17 cellular contexts compared by ENCODE assay signal in the genomic region with DNA sequence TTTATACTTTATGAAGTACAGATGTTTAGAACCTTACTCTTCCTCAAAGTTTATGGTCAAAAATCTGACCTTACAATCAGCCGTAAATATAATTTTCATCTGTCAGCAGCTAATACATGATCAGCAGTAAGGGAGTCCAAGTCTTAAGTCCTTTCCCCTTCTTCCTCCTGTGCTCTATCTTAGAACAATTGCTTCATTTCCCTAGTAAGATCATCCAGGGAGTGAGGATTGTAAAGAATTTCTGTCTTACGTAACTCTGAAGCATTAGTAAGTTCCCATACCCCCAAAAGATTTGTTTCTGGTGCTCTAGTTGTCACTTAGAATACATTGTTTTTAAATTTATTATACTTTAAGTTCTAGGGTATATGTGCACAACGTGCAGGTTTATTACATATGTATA. TPM values are rescaled to one million over a fixed set of nuclear protein-coding genes. Genes with fewer than 3 reads are reported as not detected.
DNase-seq lines count a peak whose midpoint lies in the region; ATAC-seq and TF ChIP-seq lines count a peak whose summit lies in the region.
"Had no signal": no experiment of that assay in that cellular context is flagged by ENCODE, and none has a peak within 500 bp of the region (broad histone marks: within the 10 kb centered on the region; RNA-seq: fewer than 3 reads in every experiment).

No MANE protein-coding gene starts in this region.

- H3K27ac ChIP-seq in CD4-positive, alpha-beta T cell (ENCODE audit: low read depth, low read length): no peak overlapping the region
- H3K27ac ChIP-seq in left ventricle myocardium inferior (replicated peaks) (no peak overlapping the region), brain microvascular endothelial cell (no peak overlapping the region)
- H3K27ac ChIP-seq: adrenal gland, epithelial cell of prostate, KMS-11, psoas muscle had no signal

- H3K36me3 ChIP-seq in left ventricle myocardium inferior (peaks cover 57% of the 10 kb centered on the region), brain microvascular endothelial cell (replicated peaks) (peaks cover 33% of the 10 kb centered on the region)

- intact Hi-C loops in CD4-positive, alpha-beta T cell (cut with DNase I, micrococcal nuclease): loop anchor here (5.0 to 10.0 kb wide), 2 partner anchors 466 to 563 kb away; a partner anchor contains a TSS
- intact Hi-C loops in left ventricle myocardium inferior (cut with micrococcal nuclease): no loop called here

- CTCF ChIA-PET in CD4-positive, alpha-beta T cell (lab: Charles Lee): no interaction called here

- no peak for DNase-seq in CD4-positive, alpha-beta T cell
- DNase-seq in activated naive CD8-positive, alpha-beta T cell treated with anti-CD3 and anti-CD28 coated beads for 36 hours: no peak
- DNase-seq in mesothelial cell of epicardium (ENCODE audit: low spot score in 2 of 2, unreplicated experiment in 2 of 2) (no peak), UCSD-AML1 (lab: John Stamatoyannopoulos, UW; ENCODE audit: unreplicated experiment) (no peak), NCI-H2227 (lab: John Stamatoyannopoulos, UW; ENCODE audit: unreplicated experiment) (no peak), left ventricle myocardium inferior (no peak), brain microvascular endothelial cell (no peak)
- DNase-seq: adrenal gland, GDM1, left colon, NCI-H446, psoas muscle had no signal

- no peak overlapping the region for H3K27ac Mint-ChIP-seq in CD4-positive, alpha-beta T cell
- H3K27ac Mint-ChIP-seq in IgD-negative memory B cell (no peak overlapping the region), mesothelial cell of epicardium (no peak overlapping the region)
- H3K27ac Mint-ChIP-seq in activated naive CD8-positive, alpha-beta T cell treated with anti-CD3 and anti-CD28 coated beads for 36 hours: peak overlapping the region; percentile 58

- in situ Hi-C loops in brain microvascular endothelial cell (cut with HindIII; ENCODE audit: low pct_ligation_motif_present, low sequenced_read_pairs): loop anchor here (25.0 kb wide), 1 partner anchor 116 kb away; a partner anchor contains a TSS

- H3K9me3 Mint-ChIP-seq in CD4-positive, alpha-beta T cell: peaks cover 6% of the 10 kb centered on the region
- peaks cover 0 to 3% (median 0%) of the 10 kb centered on the region in 3 donors for H3K9me3 Mint-ChIP-seq in IgD-negative memory B cell
- peaks cover 11% of the 10 kb centered on the region for H3K9me3 Mint-ChIP-seq in activated naive CD8-positive, alpha-beta T cell treated with anti-CD3 and anti-CD28 coated beads for 36 hours
- peaks cover 11% of the 10 kb centered on the region for H3K9me3 Mint-ChIP-seq in mesothelial cell of epicardium

- no peaks in the 10 kb centered on the region for H3K27me3 ChIP-seq in CD4-positive, alpha-beta T cell (ENCODE audit: control insufficient read depth, insufficient read depth, low read length)
- H3K27me3 ChIP-seq in left ventricle myocardium inferior (ENCODE audit: low read depth) (no peaks in the 10 kb centered on the region), brain microvascular endothelial cell (replicated peaks) (no peaks in the 10 kb centered on the region)
- H3K27me3 ChIP-seq: adrenal gland had no signal

- POLR2A ChIA-PET in CD4-positive, alpha-beta T cell (lab: Charles Lee): no interaction called here

- peaks cover 5% of the 10 kb centered on the region for H3K9me3 ChIP-seq in CD4-positive, alpha-beta T cell (ENCODE audit: control insufficient read depth, low read length)
- H3K9me3 ChIP-seq in left ventricle myocardium inferior (replicated peaks): peaks cover 16% of the 10 kb centered on the region
- H3K9me3 ChIP-seq: adrenal gland had no signal

- H3K4me1 ChIP-seq in left ventricle myocardium inferior: peaks cover 18% of the 10 kb centered on the region

- peak overlapping the region; percentile 62 for H3K4me3 Mint-ChIP-seq in CD4-positive, alpha-beta T cell
- peak overlapping the region in 3 of 4 donors; percentile 41 to 57 (median 43) for H3K4me3 Mint-ChIP-seq in IgD-negative memory B cell
- peak overlapping the region; percentile 29 for H3K4me3 Mint-ChIP-seq in activated naive CD8-positive, alpha-beta T cell treated with anti-CD3 and anti-CD28 coated beads for 36 hours
- peak overlapping the region; percentile 50 for H3K4me3 Mint-ChIP-seq in mesothelial cell of epicardium

- H3K4me1 Mint-ChIP-seq in CD4-positive, alpha-beta T cell (ENCODE audit: low read depth): peaks cover 29% of the 10 kb centered on the region
- H3K4me1 Mint-ChIP-seq in IgD-negative memory B cell (peaks cover 5 to 14% (median 13%) of the 10 kb centered on the region in 3 donors), mesothelial cell of epicardium (peaks cover 17% of the 10 kb centered on the region)
- peaks cover 18% of the 10 kb centered on the region for H3K4me1 Mint-ChIP-seq in activated naive CD8-positive, alpha-beta T cell treated with anti-CD3 and anti-CD28 coated beads for 36 hours

- H3K36me3 Mint-ChIP-seq in CD4-positive, alpha-beta T cell (ENCODE audit: low read depth): peaks cover 75% of the 10 kb centered on the region
- H3K36me3 Mint-ChIP-seq in IgD-negative memory B cell (peaks cover 18% of the 10 kb centered on the region), mesothelial cell of epicardium (peaks cover 45% of the 10 kb centered on the region)
- peaks cover 61% of the 10 kb centered on the region for H3K36me3 Mint-ChIP-seq in activated naive CD8-positive, alpha-beta T cell treated with anti-CD3 and anti-CD28 coated beads for 36 hours

- no peak for TF ChIP-seq CTCF in CD4-positive, alpha-beta T cell (IDR thresholded peaks at IDR 0.05)
- TF ChIP-seq CTCF in mesothelial cell of epicardium (IDR thresholded peaks at IDR 0.05; ENCODE audit: unreplicated experiment): no peak
- no peak for TF ChIP-seq CTCF in left ventricle myocardium inferior (IDR thresholded peaks at IDR 0.05; ENCODE audit: borderline replicate concordance)
- TF ChIP-seq CTCF in brain microvascular endothelial cell (IDR thresholded peaks at IDR 0.05; ENCODE audit: low read depth, low read length, missing control alignments): no peak

- no peak for ATAC-seq in CD4-positive, alpha-beta T cell (ENCODE audit: poor library complexity)
- ATAC-seq: left colon, psoas muscle had no signal

- no peak overlapping the region for H3K4me3 ChIP-seq in left ventricle myocardium inferior
- no peak overlapping the region for H3K4me3 ChIP-seq in brain microvascular endothelial cell (ENCODE audit: low read depth, low read length)
- H3K4me3 ChIP-seq: adrenal gland, psoas muscle, SK-N-MC had no signal

- no peaks in the 10 kb centered on the region for H3K27me3 Mint-ChIP-seq in CD4-positive, alpha-beta T cell
- H3K27me3 Mint-ChIP-seq in IgD-negative memory B cell: no peaks in the 10 kb centered on the region
- no peaks in the 10 kb centered on the region for H3K27me3 Mint-ChIP-seq in activated naive CD8-positive, alpha-beta T cell treated with anti-CD3 and anti-CD28 coated beads for 36 hours
- no peaks in the 10 kb centered on the region for H3K27me3 Mint-ChIP-seq in mesothelial cell of epicardium (ENCODE audit: low read depth)

RNA-seq across cellular contexts. Expression of a gene that starts 2.1 kb away (rescaled TPM):
- 10 to 100 TPM; 39.4 to 40.4 TPM for total RNA-seq in CD4-positive, alpha-beta T cell
- polyA plus RNA-seq in IgD-negative memory B cell: 19.8 TPM
- total RNA-seq in activated naive CD8-positive, alpha-beta T cell treated with anti-CD3 and anti-CD28 coated beads for 36 hours: 10 to 100 TPM; 40.4 to 51.1 TPM
- 101 to 103 TPM (median 101 TPM) in 3 replicates for total RNA-seq in mesothelial cell of epicardium
- 17.2 TPM for total RNA-seq in left ventricle myocardium inferior

RNA-seq across cellular contexts. Expression of a gene that starts 41.4 kb away (rescaled TPM):
- not detected for total RNA-seq in CD4-positive, alpha-beta T cell
- polyA plus RNA-seq in IgD-negative memory B cell: not detected
- not detected for total RNA-seq in activated naive CD8-positive, alpha-beta T cell treated with anti-CD3 and anti-CD28 coated beads for 36 hours
- total RNA-seq in mesothelial cell of epicardium (not detected in 3 replicates), left ventricle myocardium inferior (not detected)
- total RNA-seq: adrenal gland, left colon, psoas muscle, subcutaneous adipose tissue had no signal
- polyA plus RNA-seq: adrenal gland, psoas muscle had no signal

RNA-seq across cellular contexts. Expression of a gene that starts 46.3 kb away (rescaled TPM):
- total RNA-seq in CD4-positive, alpha-beta T cell: 10 to 100 TPM; 73.8 to 80.1 TPM
- polyA plus RNA-seq in IgD-negative memory B cell: 110 TPM
- total RNA-seq in activated naive CD8-positive, alpha-beta T cell treated with anti-CD3 and anti-CD28 coated beads for 36 hours: 100 to 1,000 TPM; 160 to 166 TPM
- total RNA-seq in mesothelial cell of epicardium (127 to 137 TPM (median 132 TPM) in 3 replicates), left ventricle myocardium inferior (78.9 TPM)

RNA-seq across cellular contexts. Expression of a gene that starts 51.9 kb away (rescaled TPM):
- total RNA-seq in CD4-positive, alpha-beta T cell: 10 to 100 TPM; 18.8 to 21.5 TPM
- 18.2 TPM for polyA plus RNA-seq in IgD-negative memory B cell
- 10 to 100 TPM; 38.5 to 39.2 TPM for total RNA-seq in activated naive CD8-positive, alpha-beta T cell treated with anti-CD3 and anti-CD28 coated beads for 36 hours
- total RNA-seq in mesothelial cell of epicardium (56.1 to 58.4 TPM (median 57.3 TPM) in 3 replicates), left ventricle myocardium inferior (26.5 TPM)

RNA-seq across cellular contexts. Expression of a gene that starts 53.8 kb away (rescaled TPM):
- not detected for total RNA-seq in CD4-positive, alpha-beta T cell
- 0.11 TPM for polyA plus RNA-seq in IgD-negative memory B cell
- total RNA-seq in activated naive CD8-positive, alpha-beta T cell treated with anti-CD3 and anti-CD28 coated beads for 36 hours: not detected
- total RNA-seq in mesothelial cell of epicardium (1.2 TPM in 3 replicates), left ventricle myocardium inferior (0.14 TPM)
- total RNA-seq: left colon, psoas muscle had no signal
